22 cellular contexts compared by ENCODE assay signal in the genomic region with DNA sequence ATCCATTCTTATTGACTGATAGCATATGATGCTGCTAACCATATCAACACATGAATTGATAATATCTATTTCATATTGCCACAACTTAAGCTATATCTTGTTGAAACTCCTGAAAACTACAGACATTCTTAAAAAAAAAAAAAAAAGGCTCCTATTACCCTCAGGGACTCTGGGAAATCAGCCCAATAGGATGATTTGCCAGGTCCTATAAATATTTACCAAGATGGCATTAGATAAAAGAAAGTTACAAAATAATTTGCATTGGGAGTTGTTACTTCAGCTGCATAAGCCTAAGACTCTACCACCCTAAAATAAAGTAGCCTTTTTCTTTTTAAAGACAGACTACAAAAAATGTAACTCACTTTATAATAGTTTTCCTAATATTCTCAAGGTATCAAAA.
"Had no signal": no experiment of that assay in that cellular context is flagged by ENCODE, and none has a peak within 500 bp of the region (broad histone marks: within the 10 kb centered on the region; RNA-seq: fewer than 3 reads in every experiment).

No MANE protein-coding gene starts in this region.

- H3K27me3 ChIP-seq: colonic mucosa, esophagus squamous epithelium, gastrocnemius medialis, heart right ventricle had no signal

- ATAC-seq: effector memory CD8-positive, alpha-beta T cell; esophagus mucosa; gastrocnemius medialis; heart right ventricle; left cardiac atrium; lower lobe of right lung; mucosa of descending colon had no signal

- H3K36me3 ChIP-seq: colonic mucosa, esophagus squamous epithelium, gastrocnemius medialis, heart right ventricle, left ventricle myocardium inferior, lower lobe of right lung had no signal

- H3K9me3 ChIP-seq: colonic mucosa, esophagus squamous epithelium, gastrocnemius medialis, lower lobe of right lung, mucosa of descending colon had no signal

- H3K4me3 ChIP-seq: colonic mucosa, esophagus squamous epithelium, gastrocnemius medialis, heart right ventricle, left ventricle myocardium inferior, lower lobe of right lung, mucosa of descending colon had no signal

- DNase-seq: colonic mucosa; cortex of kidney; effector CD8-positive, alpha-beta T cell; effector memory CD8-positive, alpha-beta T cell; endodermal cell; erythroblast; esophagus squamous epithelium; foreskin fibroblast; foreskin melanocyte; gastrocnemius medialis; glutamatergic neuron; head of caudate nucleus; heart right ventricle; hippocampal formation; left cardiac atrium; left ventricle myocardium inferior; lower lobe of right lung; mesenchymal stem cell; mucosa of descending colon; naive B cell had no signal

- H3K4me1 ChIP-seq: colonic mucosa, esophagus squamous epithelium, gastrocnemius medialis, heart right ventricle, left ventricle myocardium inferior, lower lobe of right lung had no signal

- H3K27ac ChIP-seq: colonic mucosa, epithelial cell of prostate, esophagus squamous epithelium, gastrocnemius medialis, heart right ventricle, left ventricle myocardium inferior, lower lobe of right lung had no signal
